ENCODE assay signal across 8 cellular contexts in genomic region chr3:138174421-138175122, GRCh38. TPM values are rescaled to one million over a fixed set of nuclear protein-coding genes. Genes with fewer than 3 reads are reported as not detected.
DNase-seq lines count a peak whose midpoint lies in the region; ATAC-seq and TF ChIP-seq lines count a peak whose summit lies in the region.

Gene DBR1, minus strand, starts transcription at chr3:138174921. Its CDS starts 126 bp downstream, at chr3:138174795.

- TF ChIP-seq CTCF in Peyer's patch (IDR thresholded peaks at IDR 0.05), result peak in 2 of 6 experiments; percentile 12 to 16

- peak; percentile 79 for DNase-seq in DMS79 (lab: John Stamatoyannopoulos, UW)
- DNase-seq in KBM-7, result peak; percentile 84
- DNase-seq in Peyer's patch, result peak; percentile 84 to 92 (median 86)
- DNase-seq in activated T-cell treated with anti-CD3 and anti-CD28 coated beads, Interleukin-2, amount 50 U/mL, for 4 hours, result peak; percentile 67
- peak; percentile 35 for DNase-seq in stimulated activated CD8-positive, alpha-beta memory T cell treated with anti-CD3 and anti-CD28 coated beads, Interleukin-7, amount 100 ng/mL, for 24 hours (ENCODE audit: low read depth)

- TF ChIP-seq POLR2A in Peyer's patch (IDR thresholded peaks at IDR 0.05), result peak; percentile 79 to 81

- H3K36me3 Mint-ChIP-seq in activated T-cell treated with anti-CD3 and anti-CD28 coated beads, Interleukin-2, amount 50 U/mL, for 4 hours (ENCODE audit: insufficient read depth), result peaks cover 11% of the 10 kb centered on the region

- H3K4me3 ChIP-seq in Peyer's patch (peak within 1 kb of the TSS; percentile 65 to 96 (median 70)), mucosa of stomach (ENCODE audit: low read length) (peak within 1 kb of the TSS; percentile 83)

- peak within 1 kb of the TSS; percentile 97 for H3K4me3 Mint-ChIP-seq in activated T-cell treated with anti-CD3 and anti-CD28 coated beads, Interleukin-2, amount 50 U/mL, for 4 hours

- H3K9me3 ChIP-seq in Peyer's patch (no peaks in the 10 kb centered on the region), mucosa of stomach (ENCODE audit: control insufficient read depth, low read length) (no peaks in the 10 kb centered on the region)

- H3K4me1 Mint-ChIP-seq in activated T-cell treated with anti-CD3 and anti-CD28 coated beads, Interleukin-2, amount 50 U/mL, for 4 hours (ENCODE audit: low read depth), result peaks cover 37% of the 10 kb centered on the region

- in situ Hi-C loops in KBM-7 (cut with MboI; ENCODE audit: low pct_unique_long_range_greater_than_20kb, low sequenced_read_pairs), result no loop called here

- H3K27me3 ChIP-seq in Peyer's patch (no peaks in the 10 kb centered on the region), mucosa of stomach (ENCODE audit: control insufficient read depth, insufficient read depth, low read length) (no peaks in the 10 kb centered on the region)

- no peaks in the 10 kb centered on the region for H3K27me3 Mint-ChIP-seq in activated T-cell treated with anti-CD3 and anti-CD28 coated beads, Interleukin-2, amount 50 U/mL, for 4 hours (ENCODE audit: low read depth)

- peak within 1 kb of the TSS; percentile 68 for H3K9ac ChIP-seq in mucosa of stomach (ENCODE audit: low read length)

- ATAC-seq in GM21723 (IDR thresholded peaks at IDR 0.05; ENCODE audit: unreplicated experiment), result peak; percentile 93
- peak; percentile 90 to 93 for ATAC-seq in activated T-cell treated with anti-CD3 and anti-CD28 coated beads, Interleukin-2, amount 50 U/mL, for 4 hours
- peak; percentile 94 for ATAC-seq in esophagus mucosa

- no peaks in the 10 kb centered on the region for H3K9me3 Mint-ChIP-seq in activated T-cell treated with anti-CD3 and anti-CD28 coated beads, Interleukin-2, amount 50 U/mL, for 4 hours

- H3K4me1 ChIP-seq in Peyer's patch (peaks cover 0 to 16% (median 0%) of the 10 kb centered on the region in 4 donors), mucosa of stomach (ENCODE audit: control insufficient read depth, insufficient read depth, low read length) (no peaks in the 10 kb centered on the region)

- H3K36me3 ChIP-seq in Peyer's patch, result peaks cover 0 to 16% (median 0%) of the 10 kb centered on the region in 3 donors
- H3K36me3 ChIP-seq in mucosa of stomach (ENCODE audit: control insufficient read depth, insufficient read depth, low read length), result no peaks in the 10 kb centered on the region

- peak within 1 kb of the TSS; percentile 69 to 91 (median 82) for H3K27ac ChIP-seq in Peyer's patch

RNA-seq across cellular contexts. Expression of gene DBR1, which starts in this region (rescaled TPM):
- total RNA-seq in Peyer's patch (10 to 100 TPM in 1 of 4 donors, 1 to 10 TPM in 3; 6.3 to 24.8 (median 8.6) TPM), esophagus mucosa (7.3 TPM)
- 10 to 100 TPM; 36.2 to 40.9 (median 37.8) TPM for total RNA-seq in activated T-cell treated with anti-CD3 and anti-CD28 coated beads, Interleukin-2, amount 50 U/mL, for 4 hours

Comparison
In these comparisons a context has a peak if more than half of its experiments do, and no peak if none do; other contexts are left out.
1. Peak in every context shown above with its lines: DNase-seq, ATAC-seq, H3K4me3 ChIP-seq and H3K27ac ChIP-seq.
2. DNase-seq: peak in every context shown above with its lines; median percentile 86 in Peyer's patch; 84 in KBM-7; 79 in DMS79; 67 in activated T-cell treated with anti-CD3 and anti-CD28 coated beads, Interleukin-2, amount 50 U/mL, for 4 hours; 35 in stimulated activated CD8-positive, alpha-beta memory T cell treated with anti-CD3 and anti-CD28 coated beads, Interleukin-7, amount 100 ng/mL, for 24 hours.